ENCODE assay signal across 12 cellular contexts in the genomic region with DNA sequence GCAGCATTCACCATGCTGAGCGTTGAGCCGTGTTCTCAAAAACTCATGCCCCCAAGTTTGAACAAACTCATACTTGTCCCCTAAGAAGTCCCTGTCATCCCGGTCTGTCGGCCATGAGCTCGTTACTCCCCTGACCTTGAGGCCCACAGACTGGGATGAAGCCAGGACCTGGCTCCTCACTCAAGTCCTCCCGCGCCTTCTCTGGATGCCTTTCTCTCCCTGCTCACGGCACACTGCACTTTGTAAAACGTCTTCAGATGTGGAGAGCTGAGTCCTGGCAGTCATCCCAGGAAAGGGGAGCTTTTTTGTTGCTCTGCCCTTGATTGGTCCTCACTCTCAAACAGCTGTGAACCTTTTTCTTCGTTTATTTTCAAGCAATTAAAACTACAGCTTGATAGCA.
DNase-seq lines count a peak whose midpoint lies in the region; ATAC-seq and TF ChIP-seq lines count a peak whose summit lies in the region.
"Had no signal": no experiment of that assay in that cellular context is flagged by ENCODE, and none has a peak within 500 bp of the region (broad histone marks: within the 10 kb centered on the region; RNA-seq: fewer than 3 reads in every experiment).

No MANE protein-coding gene starts in this region.

- no peaks in the 10 kb centered on the region for H3K79me2 ChIP-seq in SK-N-SH (ENCODE audit: insufficient read depth)

- no peak for TF ChIP-seq RAD21 in SK-N-SH (IDR thresholded peaks at IDR 0.05; ENCODE audit: low read length)

- H3K36me3 ChIP-seq in SK-N-SH (replicated peaks in 1 of 2; ENCODE audit: control insufficient read depth in 1 of 2, insufficient read depth in 2 of 2, low read length in 1 of 2) = no peaks in the 10 kb centered on the region
- no peaks in the 10 kb centered on the region for H3K36me3 ChIP-seq in heart right ventricle

- H3K4me2 ChIP-seq in SK-N-SH = peak overlapping the region; percentile 5; the same call in 1 of the 2 replicates

- H3K27ac ChIP-seq in SK-N-SH (ENCODE audit: low read depth in 2 of 2, low read length in 1 of 2) = peak overlapping the region in 1 of 2 experiments; percentile 60; a peak in 1 of 4 replicates
- peak overlapping the region in 5 of 10 donors; percentile 18 to 43 (median 30) for H3K27ac ChIP-seq in heart right ventricle

- TF ChIP-seq CTCF in SK-N-SH (IDR thresholded peaks at IDR 0.05) = no peak
- no peak for TF ChIP-seq CTCF in heart right ventricle (IDR thresholded peaks at IDR 0.05)

- POLR2A ChIA-PET in SK-N-SH (lab: Yijun Ruan, JAX) = no interaction called here

- DNase-seq in DMS79 treated with DMSO at 0.1 percent for 48 hours (lab: John Stamatoyannopoulos, UW) (peak; percentile 96), SK-N-SH (no peak), heart right ventricle (peak; percentile 31 to 50), putamen (ENCODE audit: low spot score) (peak; percentile 12)
- no peak for DNase-seq in activated naive CD4-positive, alpha-beta T cell treated with Interleukin-2 at 50 U/mL for 16 hours
- DNase-seq: activated CD8-positive, alpha-beta memory T cell treated with anti-CD3 and anti-CD28 coated beads, Interleukin-2, amount 10 ng/mL, durations not matched to agents 7 days and 5 days; CD4-positive, alpha-beta memory T cell; T-cell had no signal

- H3K27me3 ChIP-seq in SK-N-SH (ENCODE audit: insufficient read depth) (no peaks in the 10 kb centered on the region), heart right ventricle (no peaks in the 10 kb centered on the region)

- no peaks in the 10 kb centered on the region for H4K20me1 ChIP-seq in SK-N-SH (ENCODE audit: insufficient read depth)

- H3K9me3 ChIP-seq in SK-N-SH = no peaks in the 10 kb centered on the region
- no peaks in the 10 kb centered on the region for H3K9me3 ChIP-seq in heart right ventricle

- no peaks in the 10 kb centered on the region for H3K9me2 ChIP-seq in SK-N-SH

- no peaks in the 10 kb centered on the region for H3F3A ChIP-seq in SK-N-SH (replicated peaks; ENCODE audit: insufficient read depth)

- intact Hi-C loops in heart right ventricle (cut with DNase I) = loop anchor here in 1 of 10 donors (5.0 kb wide), 1 partner anchor 872 kb away; no protein-coding TSS in a partner anchor

- 72% methylated on average over 10 of the region's 10 CpGs for WGBS in SK-N-SH (ENCODE audit: low lambda C conversion rate)
- WGBS in heart right ventricle, 2 donors = 28 to 42% methylated on average over 10 of the region's 10 CpGs

- H2AFZ ChIP-seq in SK-N-SH (ENCODE audit: low read depth) = no peak overlapping the region

- CTCF ChIA-PET in SK-N-SH (lab: Yijun Ruan, JAX) = interaction anchor here (1.8 to 31.3 kb wide), 5 partner anchors 8 to 874 kb away, joined by 6 to 828 read pairs (median 651); no protein-coding TSS in a partner anchor

- no peak overlapping the region for H3K9ac ChIP-seq in SK-N-SH

- H3K4me1 ChIP-seq in SK-N-SH (ENCODE audit: control insufficient read depth in 1 of 2, insufficient read depth in 2 of 2, low read depth in 1 of 2, low read length in 1 of 2) (peaks cover 6 to 23% of the 10 kb centered on the region in 2 experiments; a peak in 2 of 4 replicates), heart right ventricle (peaks cover 0 to 39% (median 17%) of the 10 kb centered on the region in 9 donors)

- H3K4me3 ChIP-seq in SK-N-SH (ENCODE audit: low read depth in 2 of 2, low read length in 1 of 2) (no peak overlapping the region), heart right ventricle (no peak overlapping the region)

- ATAC-seq in heart right ventricle (peak; percentile 42 to 78 (median 72)), GM18861 (IDR thresholded peaks at IDR 0.05; ENCODE audit: unreplicated experiment) (no peak), HG03565 (IDR thresholded peaks at IDR 0.05; ENCODE audit: unreplicated experiment) (no peak), GM18873 (IDR thresholded peaks at IDR 0.05; ENCODE audit: low FRiP score, unreplicated experiment) (no peak)
- ATAC-seq: activated CD8-positive, alpha-beta memory T cell treated with anti-CD3 and anti-CD28 coated beads, Interleukin-2, amount 10 ng/mL, durations not matched to agents 7 days and 5 days; HCT116; T-cell had no signal

- no peak for TF ChIP-seq EP300 in SK-N-SH (IDR thresholded peaks at IDR 0.05; ENCODE audit: borderline replicate concordance in 1 of 2, low read depth in 1 of 2, low read length in 1 of 2)

TF ChIP-seq in SK-N-SH, 30 proteins besides CTCF, POLR2A, EP300 and RAD21:
- TF ChIP-seq TCF12 (IDR thresholded peaks at IDR 0.05) = peak; percentile 47; the same call in 1 of the 2 replicates
- TF ChIP-seq TAF1 (IDR thresholded peaks at IDR 0.05; ENCODE audit: borderline replicate concordance, low read depth, low read length) = no peak
TF ChIP-seq in SK-N-SH: peak in this region for 1.

Comparison
In these comparisons a context has a peak if more than half of its experiments do, and no peak if none do; other contexts are left out.
1. DNase-seq: peak in DMS79 treated with DMSO at 0.1 percent for 48 hours (single experiment), heart right ventricle (2 of 2) and putamen (single experiment); none in SK-N-SH (single experiment) and activated naive CD4-positive, alpha-beta T cell treated with Interleukin-2 at 50 U/mL for 16 hours (single experiment).
2. ATAC-seq: peak in heart right ventricle (8 of 8); none in GM18861 (single experiment), HG03565 (single experiment) and GM18873 (single experiment).